ENCODE assay signal across 7 cellular contexts in genomic region chr16:641326-642188, GRCh38. TPM values are rescaled to one million over a fixed set of nuclear protein-coding genes. Genes with fewer than 3 reads are reported as not detected.
A peak's percentile ranks its signal among the peaks of the same experiment; 100 is the strongest.
DNase-seq lines count a peak whose midpoint lies in the region; ATAC-seq, FAIRE-seq and TF ChIP-seq lines count a peak whose summit lies in the region.

MCRIP2 (plus strand) TSS chr16:641828; CDS start chr16:641992, 164 bp downstream.

- peak; percentile 54 for ATAC-seq in HG02763 (IDR thresholded peaks at IDR 0.05; ENCODE audit: unreplicated experiment)
- ATAC-seq in activated CD4-positive, CD25-positive, alpha-beta regulatory T cell treated with anti-CD3 and anti-CD28 coated beads, Interleukin-2, amount 50 U/mL, for 24 hours = peak; percentile 55 to 63

- peak within 1 kb of the TSS; percentile 59 for H3K4me3 ChIP-seq in choroid plexus epithelial cell (ENCODE audit: low read depth, low read length)

- peak; percentile 97 for FAIRE-seq in GM12891 (lab: Jason Lieb, UNC)

- H3K27me3 ChIP-seq in layer of hippocampus (ENCODE audit: control insufficient read depth, insufficient read depth, low read length) = no peaks in the 10 kb centered on the region

- DNase-seq in GM12891 (ENCODE audit: insufficient read length, low spot score) (peak; percentile 91), NCI-H2227 treated with DMSO at 0.1 percent for 48 hours (lab: John Stamatoyannopoulos, UW) (peak; percentile 55), choroid plexus epithelial cell (ENCODE audit: low read depth) (peak; percentile 47)
- peak; percentile 23 to 45 for DNase-seq in stimulated activated CD4-positive, alpha-beta T cell treated with anti-CD3 and anti-CD28 coated beads, Interleukin-1b, Interleukin-23, amount 100 ng/mL, for 1 hour (ENCODE audit: low read depth in 2 of 2)

- H3K27ac ChIP-seq in layer of hippocampus (ENCODE audit: low read depth, low read length) = peak within 1 kb of the TSS; percentile 85

- no peak for TF ChIP-seq CTCF in choroid plexus epithelial cell (conservative IDR thresholded peaks at IDR 0.05; ENCODE audit: low read depth, low read length)

- TF ChIP-seq POLR2A in GM12891 (IDR thresholded peaks at IDR 0.05; ENCODE audit: low read depth, low read length) = peak; percentile 20; the same call in 1 of the 2 replicates

TF ChIP-seq in GM12891, 5 proteins besides CTCF, POLR2A, EP300 and RAD21:
- TF ChIP-seq TAF1 (IDR thresholded peaks at IDR 0.05; ENCODE audit: low read depth, low read length) = no peak
- TF ChIP-seq SPI1 (IDR thresholded peaks at IDR 0.05; ENCODE audit: low read depth, low read length) = no peak
- TF ChIP-seq POLR2AphosphoS5 (IDR thresholded peaks at IDR 0.05; ENCODE audit: low read depth, low read length) = no peak
- TF ChIP-seq POU2F2 (IDR thresholded peaks at IDR 0.05; ENCODE audit: low read depth, low read length) = no peak
- TF ChIP-seq PAX5 (IDR thresholded peaks at IDR 0.05; ENCODE audit: insufficient read depth, low read length, severe bottlenecking) = no peak

RNA-seq across cellular contexts. Expression of gene MCRIP2, which starts in this region (rescaled TPM):
- polyA plus RNA-seq in GM12891 (2012; ENCODE audit: low read depth, missing spikeins) = 50.6 TPM

Comparison
In these comparisons a context has a peak if more than half of its experiments do, and no peak if none do; other contexts are left out.
1. Peak in every context shown above with its lines: DNase-seq, ATAC-seq, H3K4me3 ChIP-seq and H3K27ac ChIP-seq.
2. DNase-seq: peak in every context shown above with its lines; median percentile 91 in GM12891; 55 in NCI-H2227 treated with DMSO at 0.1 percent for 48 hours; 47 in choroid plexus epithelial cell; 34 in stimulated activated CD4-positive, alpha-beta T cell treated with anti-CD3 and anti-CD28 coated beads, Interleukin-1b, Interleukin-23, amount 100 ng/mL, for 1 hour.